1 cellular context compared by ENCODE assay signal in the genomic region with DNA sequence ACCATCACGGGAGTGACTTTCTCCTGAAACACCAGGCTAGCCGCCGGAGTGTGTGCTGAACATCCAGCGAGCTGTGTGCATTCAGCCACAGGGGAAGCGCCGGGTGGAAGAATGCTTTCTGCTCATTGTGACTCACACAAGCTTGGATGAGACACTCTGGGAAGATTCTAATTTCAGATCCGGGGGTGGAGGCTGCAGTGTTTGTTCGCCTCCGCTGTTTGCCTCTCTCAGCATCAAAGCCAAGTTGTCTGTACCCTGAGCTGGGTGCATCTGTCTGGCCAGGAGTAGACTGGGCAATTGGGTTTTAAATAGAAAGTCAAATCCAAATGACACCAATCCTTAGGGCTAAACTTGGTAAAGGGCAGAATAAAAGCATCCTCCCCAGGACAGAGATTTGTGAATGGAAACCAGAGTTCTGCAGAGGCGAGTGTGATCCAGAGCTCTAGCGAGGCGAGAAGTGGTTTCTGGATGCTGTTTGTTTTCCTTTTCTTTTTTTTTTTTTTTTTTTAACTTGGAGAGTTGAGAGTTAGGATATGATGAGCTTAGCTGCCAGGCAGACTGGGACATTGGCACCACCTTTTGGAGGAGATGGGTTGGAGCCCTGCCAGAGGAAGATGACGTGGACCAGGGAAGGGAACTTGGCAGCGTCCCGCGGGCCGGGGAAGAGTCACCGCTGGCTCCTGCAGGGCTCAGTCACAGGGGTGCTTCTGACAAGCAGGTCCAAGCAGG.
TF ChIP-seq lines count a peak whose summit lies in the region.

No MANE protein-coding gene starts in this region.

TF ChIP-seq in HepG2, 621 proteins besides CTCF, POLR2A, EP300 and RAD21 (continued from another document and continues in another):
- TF ChIP-seq PAXIP1 (CRISPR knock-in tag; conservative IDR thresholded peaks at IDR 0.05) = peak; percentile 53; the same call in 1 of the 2 replicates
- 0 out of 2 replicates have a peak, but pooled peaks have one; percentile 14 for TF ChIP-seq PPARG (CRISPR knock-in tag; conservative IDR thresholded peaks at IDR 0.05)
- no peak for TF ChIP-seq FOSL1 (CRISPR knock-in tag; IDR thresholded peaks at IDR 0.05; ENCODE audit: borderline replicate concordance)
- TF ChIP-seq ZFYVE20 (CRISPR knock-in tag; IDR thresholded peaks at IDR 0.05; ENCODE audit: borderline replicate concordance, low read depth) = no peak
- no peak for TF ChIP-seq ZNF232 (CRISPR knock-in tag; IDR thresholded peaks at IDR 0.05; ENCODE audit: borderline replicate concordance)
- no peak for TF ChIP-seq KDM2A (CRISPR knock-in tag; IDR thresholded peaks at IDR 0.05; ENCODE audit: borderline replicate concordance, low read depth)
- TF ChIP-seq MIER2 (CRISPR knock-in tag; IDR thresholded peaks at IDR 0.05) = no peak
- TF ChIP-seq ZNF605 (CRISPR knock-in tag; IDR thresholded peaks at IDR 0.05) = no peak
- no peak for TF ChIP-seq ZKSCAN8 (CRISPR knock-in tag; IDR thresholded peaks at IDR 0.05; ENCODE audit: borderline replicate concordance)
- TF ChIP-seq GATA4 (IDR thresholded peaks at IDR 0.05; ENCODE audit: borderline replicate concordance, low read depth) = no peak
- TF ChIP-seq GATAD2A (CRISPR knock-in tag; IDR thresholded peaks at IDR 0.05) = 0 out of 2 replicates have a peak, but pooled peaks have one; percentile 11
- no peak for TF ChIP-seq ZNF468 (CRISPR knock-in tag; IDR thresholded peaks at IDR 0.05)
- TF ChIP-seq, protein P1, sequence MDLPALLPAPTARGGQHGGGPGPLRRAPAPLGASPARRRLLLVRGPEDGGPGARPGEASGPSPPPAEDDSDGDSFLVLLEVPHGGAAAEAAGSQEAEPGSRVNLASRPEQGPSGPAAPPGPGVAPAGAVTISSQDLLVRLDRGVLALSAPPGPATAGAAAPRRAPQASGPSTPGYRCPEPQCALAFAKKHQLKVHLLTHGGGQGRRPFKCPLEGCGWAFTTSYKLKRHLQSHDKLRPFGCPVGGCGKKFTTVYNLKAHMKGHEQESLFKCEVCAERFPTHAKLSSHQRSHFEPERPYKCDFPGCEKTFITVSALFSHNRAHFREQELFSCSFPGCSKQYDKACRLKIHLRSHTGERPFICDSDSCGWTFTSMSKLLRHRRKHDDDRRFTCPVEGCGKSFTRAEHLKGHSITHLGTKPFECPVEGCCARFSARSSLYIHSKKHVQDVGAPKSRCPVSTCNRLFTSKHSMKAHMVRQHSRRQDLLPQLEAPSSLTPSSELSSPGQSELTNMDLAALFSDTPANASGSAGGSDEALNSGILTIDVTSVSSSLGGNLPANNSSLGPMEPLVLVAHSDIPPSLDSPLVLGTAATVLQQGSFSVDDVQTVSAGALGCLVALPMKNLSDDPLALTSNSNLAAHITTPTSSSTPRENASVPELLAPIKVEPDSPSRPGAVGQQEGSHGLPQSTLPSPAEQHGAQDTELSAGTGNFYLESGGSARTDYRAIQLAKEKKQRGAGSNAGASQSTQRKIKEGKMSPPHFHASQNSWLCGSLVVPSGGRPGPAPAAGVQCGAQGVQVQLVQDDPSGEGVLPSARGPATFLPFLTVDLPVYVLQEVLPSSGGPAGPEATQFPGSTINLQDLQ (CRISPR knock-in tag; IDR thresholded peaks at IDR 0.05) = no peak
- TF ChIP-seq NBN (conservative IDR thresholded peaks at IDR 0.05) = no peak
- TF ChIP-seq, protein P2, sequence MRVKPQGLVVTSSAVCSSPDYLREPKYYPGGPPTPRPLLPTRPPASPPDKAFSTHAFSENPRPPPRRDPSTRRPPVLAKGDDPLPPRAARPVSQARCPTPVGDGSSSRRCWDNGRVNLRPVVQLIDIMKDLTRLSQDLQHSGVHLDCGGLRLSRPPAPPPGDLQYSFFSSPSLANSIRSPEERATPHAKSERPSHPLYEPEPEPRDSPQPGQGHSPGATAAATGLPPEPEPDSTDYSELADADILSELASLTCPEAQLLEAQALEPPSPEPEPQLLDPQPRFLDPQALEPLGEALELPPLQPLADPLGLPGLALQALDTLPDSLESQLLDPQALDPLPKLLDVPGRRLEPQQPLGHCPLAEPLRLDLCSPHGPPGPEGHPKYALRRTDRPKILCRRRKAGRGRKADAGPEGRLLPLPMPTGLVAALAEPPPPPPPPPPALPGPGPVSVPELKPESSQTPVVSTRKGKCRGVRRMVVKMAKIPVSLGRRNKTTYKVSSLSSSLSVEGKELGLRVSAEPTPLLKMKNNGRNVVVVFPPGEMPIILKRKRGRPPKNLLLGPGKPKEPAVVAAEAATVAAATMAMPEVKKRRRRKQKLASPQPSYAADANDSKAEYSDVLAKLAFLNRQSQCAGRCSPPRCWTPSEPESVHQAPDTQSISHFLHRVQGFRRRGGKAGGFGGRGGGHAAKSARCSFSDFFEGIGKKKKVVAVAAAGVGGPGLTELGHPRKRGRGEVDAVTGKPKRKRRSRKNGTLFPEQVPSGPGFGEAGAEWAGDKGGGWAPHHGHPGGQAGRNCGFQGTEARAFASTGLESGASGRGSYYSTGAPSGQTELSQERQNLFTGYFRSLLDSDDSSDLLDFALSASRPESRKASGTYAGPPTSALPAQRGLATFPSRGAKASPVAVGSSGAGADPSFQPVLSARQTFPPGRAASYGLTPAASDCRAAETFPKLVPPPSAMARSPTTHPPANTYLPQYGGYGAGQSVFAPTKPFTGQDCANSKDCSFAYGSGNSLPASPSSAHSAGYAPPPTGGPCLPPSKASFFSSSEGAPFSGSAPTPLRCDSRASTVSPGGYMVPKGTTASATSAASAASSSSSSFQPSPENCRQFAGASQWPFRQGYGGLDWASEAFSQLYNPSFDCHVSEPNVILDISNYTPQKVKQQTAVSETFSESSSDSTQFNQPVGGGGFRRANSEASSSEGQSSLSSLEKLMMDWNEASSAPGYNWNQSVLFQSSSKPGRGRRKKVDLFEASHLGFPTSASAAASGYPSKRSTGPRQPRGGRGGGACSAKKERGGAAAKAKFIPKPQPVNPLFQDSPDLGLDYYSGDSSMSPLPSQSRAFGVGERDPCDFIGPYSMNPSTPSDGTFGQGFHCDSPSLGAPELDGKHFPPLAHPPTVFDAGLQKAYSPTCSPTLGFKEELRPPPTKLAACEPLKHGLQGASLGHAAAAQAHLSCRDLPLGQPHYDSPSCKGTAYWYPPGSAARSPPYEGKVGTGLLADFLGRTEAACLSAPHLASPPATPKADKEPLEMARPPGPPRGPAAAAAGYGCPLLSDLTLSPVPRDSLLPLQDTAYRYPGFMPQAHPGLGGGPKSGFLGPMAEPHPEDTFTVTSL (CRISPR knock-in tag; IDR thresholded peaks at IDR 0.05; ENCODE audit: borderline replicate concordance) = 0 out of 2 replicates have a peak, but pooled peaks have one; percentile 12
- TF ChIP-seq ISL2 (CRISPR knock-in tag; IDR thresholded peaks at IDR 0.05) = 0 out of 2 replicates have a peak, but pooled peaks have one; percentile 30
- peak; percentile 62 for TF ChIP-seq RARA (CRISPR knock-in tag; IDR thresholded peaks at IDR 0.05)
- TF ChIP-seq FIP1L1 (IDR thresholded peaks at IDR 0.05; ENCODE audit: borderline replicate concordance, insufficient read depth, low read depth, low read length) = no peak
- TF ChIP-seq SP5 (CRISPR knock-in tag; IDR thresholded peaks at IDR 0.05; ENCODE audit: borderline replicate concordance, low read depth) = 0 out of 2 replicates have a peak, but pooled peaks have one; percentile 14
- peak; percentile 32; the same call in 1 of the 2 replicates for TF ChIP-seq SAP130 (CRISPR knock-in tag; IDR thresholded peaks at IDR 0.05; ENCODE audit: low read depth)
- no peak for TF ChIP-seq ZFX (CRISPR knock-in tag; IDR thresholded peaks at IDR 0.05; ENCODE audit: low read depth)
- peak; percentile 32 for TF ChIP-seq TEAD3 (CRISPR knock-in tag; optimal IDR thresholded peaks at IDR 0.05; ENCODE audit: borderline replicate concordance)
- no peak for TF ChIP-seq ZNF83 (CRISPR knock-in tag; IDR thresholded peaks at IDR 0.05; ENCODE audit: borderline replicate concordance)
- TF ChIP-seq RELA (CRISPR knock-in tag; IDR thresholded peaks at IDR 0.05) = no peak
- TF ChIP-seq MED1 (CRISPR knock-in tag; IDR thresholded peaks at IDR 0.05) = peak; percentile 44; the same call in 1 of the 2 replicates
- no peak for TF ChIP-seq FOXA1 (IDR thresholded peaks at IDR 0.05)
- TF ChIP-seq FOXA1 (CRISPR knock-in tag; IDR thresholded peaks at IDR 0.05) = peak; percentile 18; the same call in 1 of the 2 replicates
- TF ChIP-seq TSC22D2 (CRISPR knock-in tag; IDR thresholded peaks at IDR 0.05; ENCODE audit: borderline replicate concordance) = no peak
- TF ChIP-seq NFIB (CRISPR knock-in tag; IDR thresholded peaks at IDR 0.05; ENCODE audit: borderline replicate concordance) = no peak
- TF ChIP-seq ZNF24 (IDR thresholded peaks at IDR 0.05) = no peak
- TF ChIP-seq PRMT3 (CRISPR knock-in tag; IDR thresholded peaks at IDR 0.05; ENCODE audit: borderline replicate concordance, low read depth) = no peak
- TF ChIP-seq, protein P3, sequence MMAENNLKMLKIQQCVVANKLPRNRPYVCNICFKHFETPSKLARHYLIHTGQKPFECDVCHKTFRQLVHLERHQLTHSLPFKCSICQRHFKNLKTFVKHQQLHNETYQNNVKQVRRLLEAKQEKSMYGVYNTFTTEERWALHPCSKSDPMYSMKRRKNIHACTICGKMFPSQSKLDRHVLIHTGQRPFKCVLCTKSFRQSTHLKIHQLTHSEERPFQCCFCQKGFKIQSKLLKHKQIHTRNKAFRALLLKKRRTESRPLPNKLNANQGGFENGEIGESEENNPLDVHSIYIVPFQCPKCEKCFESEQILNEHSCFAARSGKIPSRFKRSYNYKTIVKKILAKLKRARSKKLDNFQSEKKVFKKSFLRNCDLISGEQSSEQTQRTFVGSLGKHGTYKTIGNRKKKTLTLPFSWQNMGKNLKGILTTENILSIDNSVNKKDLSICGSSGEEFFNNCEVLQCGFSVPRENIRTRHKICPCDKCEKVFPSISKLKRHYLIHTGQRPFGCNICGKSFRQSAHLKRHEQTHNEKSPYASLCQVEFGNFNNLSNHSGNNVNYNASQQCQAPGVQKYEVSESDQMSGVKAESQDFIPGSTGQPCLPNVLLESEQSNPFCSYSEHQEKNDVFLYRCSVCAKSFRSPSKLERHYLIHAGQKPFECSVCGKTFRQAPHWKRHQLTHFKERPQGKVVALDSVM (CRISPR knock-in tag; IDR thresholded peaks at IDR 0.05) = peak; percentile 80
- TF ChIP-seq, protein P4, sequence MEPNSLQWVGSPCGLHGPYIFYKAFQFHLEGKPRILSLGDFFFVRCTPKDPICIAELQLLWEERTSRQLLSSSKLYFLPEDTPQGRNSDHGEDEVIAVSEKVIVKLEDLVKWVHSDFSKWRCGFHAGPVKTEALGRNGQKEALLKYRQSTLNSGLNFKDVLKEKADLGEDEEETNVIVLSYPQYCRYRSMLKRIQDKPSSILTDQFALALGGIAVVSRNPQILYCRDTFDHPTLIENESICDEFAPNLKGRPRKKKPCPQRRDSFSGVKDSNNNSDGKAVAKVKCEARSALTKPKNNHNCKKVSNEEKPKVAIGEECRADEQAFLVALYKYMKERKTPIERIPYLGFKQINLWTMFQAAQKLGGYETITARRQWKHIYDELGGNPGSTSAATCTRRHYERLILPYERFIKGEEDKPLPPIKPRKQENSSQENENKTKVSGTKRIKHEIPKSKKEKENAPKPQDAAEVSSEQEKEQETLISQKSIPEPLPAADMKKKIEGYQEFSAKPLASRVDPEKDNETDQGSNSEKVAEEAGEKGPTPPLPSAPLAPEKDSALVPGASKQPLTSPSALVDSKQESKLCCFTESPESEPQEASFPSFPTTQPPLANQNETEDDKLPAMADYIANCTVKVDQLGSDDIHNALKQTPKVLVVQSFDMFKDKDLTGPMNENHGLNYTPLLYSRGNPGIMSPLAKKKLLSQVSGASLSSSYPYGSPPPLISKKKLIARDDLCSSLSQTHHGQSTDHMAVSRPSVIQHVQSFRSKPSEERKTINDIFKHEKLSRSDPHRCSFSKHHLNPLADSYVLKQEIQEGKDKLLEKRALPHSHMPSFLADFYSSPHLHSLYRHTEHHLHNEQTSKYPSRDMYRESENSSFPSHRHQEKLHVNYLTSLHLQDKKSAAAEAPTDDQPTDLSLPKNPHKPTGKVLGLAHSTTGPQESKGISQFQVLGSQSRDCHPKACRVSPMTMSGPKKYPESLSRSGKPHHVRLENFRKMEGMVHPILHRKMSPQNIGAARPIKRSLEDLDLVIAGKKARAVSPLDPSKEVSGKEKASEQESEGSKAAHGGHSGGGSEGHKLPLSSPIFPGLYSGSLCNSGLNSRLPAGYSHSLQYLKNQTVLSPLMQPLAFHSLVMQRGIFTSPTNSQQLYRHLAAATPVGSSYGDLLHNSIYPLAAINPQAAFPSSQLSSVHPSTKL (CRISPR knock-in tag; IDR thresholded peaks at IDR 0.05) = peak; percentile 16; the same call in 1 of the 2 replicates
- TF ChIP-seq SOX6 (IDR thresholded peaks at IDR 0.05) = no peak
- TF ChIP-seq SOX6 (CRISPR knock-in tag; IDR thresholded peaks at IDR 0.05) = peak; percentile 37
- TF ChIP-seq ETV5 (CRISPR knock-in tag; IDR thresholded peaks at IDR 0.05; ENCODE audit: borderline replicate concordance) = peak; percentile 56; the same call in 1 of the 2 replicates
- peak; percentile 37; the same call in 1 of the 2 replicates for TF ChIP-seq HMG20A (CRISPR knock-in tag; IDR thresholded peaks at IDR 0.05; ENCODE audit: borderline replicate concordance)
- TF ChIP-seq ISX (CRISPR knock-in tag; conservative IDR thresholded peaks at IDR 0.05) = no peak
- no peak for TF ChIP-seq FOXM1 (CRISPR knock-in tag; IDR thresholded peaks at IDR 0.05)
- TF ChIP-seq FOSL2 (CRISPR knock-in tag; IDR thresholded peaks at IDR 0.05) = peak; percentile 82
- no peak for TF ChIP-seq THAP11 (CRISPR knock-in tag; IDR thresholded peaks at IDR 0.05)
- no peak for TF ChIP-seq SOX5 (CRISPR knock-in tag; IDR thresholded peaks at IDR 0.05; ENCODE audit: borderline replicate concordance)
- TF ChIP-seq PCBP1 (IDR thresholded peaks at IDR 0.05; ENCODE audit: borderline replicate concordance, low read depth, low read length) = no peak
- TF ChIP-seq MEF2D (CRISPR knock-in tag; IDR thresholded peaks at IDR 0.05) = peak; percentile 88
